1 cellular context compared by ENCODE assay signal in genomic region chr2:44351676-44352075, GRCh38.
TF ChIP-seq lines count a peak whose summit lies in the region.

No MANE protein-coding gene starts in this region.

TF ChIP-seq in WTC11, 78 proteins besides CTCF, POLR2A, EP300 and RAD21 (continued from another document):
- no peak for TF ChIP-seq ATF2 (CRISPR knock-in tag; IDR thresholded peaks at IDR 0.05; ENCODE audit: borderline replicate concordance, low read depth)
